ENCODE assay signal across 25 cellular contexts in the genomic region with DNA sequence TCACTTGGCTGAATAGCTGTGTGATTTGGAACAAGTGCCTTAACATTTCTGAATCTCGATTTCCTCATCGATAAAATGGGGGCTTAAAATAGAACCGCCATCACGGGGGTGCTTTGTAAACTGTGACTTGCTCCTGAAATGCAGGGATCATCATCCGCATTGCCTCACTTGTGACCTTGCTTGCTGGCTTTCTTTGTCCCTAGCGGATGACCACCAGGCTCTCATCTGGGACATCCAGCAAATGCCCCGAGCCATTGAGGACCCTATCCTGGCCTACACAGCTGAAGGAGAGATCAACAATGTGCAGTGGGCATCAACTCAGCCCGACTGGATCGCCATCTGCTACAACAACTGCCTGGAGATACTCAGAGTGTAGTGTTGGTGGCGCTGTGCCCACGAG.
"Had no signal": no experiment of that assay in that cellular context is flagged by ENCODE, and none has a peak within 500 bp of the region (broad histone marks: within the 10 kb centered on the region; RNA-seq: fewer than 3 reads in every experiment).

No MANE protein-coding gene starts in this region.

- H3K4me2 ChIP-seq: hepatocyte, smooth muscle cell had no signal

- H3K27ac ChIP-seq: colonic mucosa, epithelial cell of prostate, gastrocnemius medialis, heart left ventricle, neutrophil, pancreas, testis, tibial artery had no signal

- H3K4me1 ChIP-seq: colonic mucosa, gastrocnemius medialis, heart left ventricle, pancreas, testis, tibial artery had no signal

- FAIRE-seq: kidney, pancreas had no signal

- ATAC-seq: esophagus mucosa; gastrocnemius medialis; heart left ventricle; left lobe of liver; natural killer cell treated with Interleukin-12 subunit alpha and Interleukin-12 subunit beta and Interleukin-15 and Interleukin-18, amount 100 ng/mL, for 72 hours; pancreas; sciatic nerve; stimulated activated memory B cell treated with anti-CD40 and anti-IgM and Interleukin-4, amounts not matched to agents 10 μg/mL and 1 μg/mL and 100 μg/mL, for 72 hours; stimulated activated naive CD8-positive, alpha-beta T cell treated with anti-CD3 and anti-CD28 coated beads, Interleukin-15, Interleukin-2, amounts not matched to agents 100 U/mL and 50 U/mL, for 24 hours had no signal

- H3K4me3 ChIP-seq: colonic mucosa, gastrocnemius medialis, heart left ventricle, hepatocyte, lung, pancreas, smooth muscle cell, testis, tibial artery had no signal

- DNase-seq: colonic mucosa; effector CD8-positive, alpha-beta T cell; endodermal cell; foreskin fibroblast; gastrocnemius medialis; heart left ventricle; kidney; pancreas; stimulated activated CD4-positive, alpha-beta T cell treated with anti-CD3 and anti-CD28 coated beads, Interleukin-12 subunit alpha, Interleukin-12 subunit beta, amount 100 ng/mL, for 4 hours; stimulated activated CD4-positive, alpha-beta T cell treated with anti-CD3 and anti-CD28 coated beads, Interleukin-1b, Interleukin-23, amount 100 ng/mL, for 48 hours; stimulated activated CD4-positive, alpha-beta T cell treated with anti-CD3 and anti-CD28 coated beads, Interleukin-4, amount 100 ng/mL, for 1 hour; stimulated activated naive CD8-positive, alpha-beta T cell treated with anti-CD3 and anti-CD28 coated beads, Interleukin-15, Interleukin-2, amounts not matched to agents 100 U/mL and 50 U/mL, for 24 hours; substantia nigra; testis; tibial artery had no signal

- H3K9me3 ChIP-seq: colonic mucosa, gastrocnemius medialis, heart left ventricle, neutrophil, pancreas, testis, tibial artery had no signal

- H3K79me2 ChIP-seq: hepatocyte had no signal

- H3K27me3 ChIP-seq: colonic mucosa, gastrocnemius medialis, heart left ventricle, hepatocyte, neutrophil, pancreas, testis, tibial artery had no signal

- H2AFZ ChIP-seq: hepatocyte had no signal
